15 cellular contexts compared by ENCODE assay signal in the genomic region with DNA sequence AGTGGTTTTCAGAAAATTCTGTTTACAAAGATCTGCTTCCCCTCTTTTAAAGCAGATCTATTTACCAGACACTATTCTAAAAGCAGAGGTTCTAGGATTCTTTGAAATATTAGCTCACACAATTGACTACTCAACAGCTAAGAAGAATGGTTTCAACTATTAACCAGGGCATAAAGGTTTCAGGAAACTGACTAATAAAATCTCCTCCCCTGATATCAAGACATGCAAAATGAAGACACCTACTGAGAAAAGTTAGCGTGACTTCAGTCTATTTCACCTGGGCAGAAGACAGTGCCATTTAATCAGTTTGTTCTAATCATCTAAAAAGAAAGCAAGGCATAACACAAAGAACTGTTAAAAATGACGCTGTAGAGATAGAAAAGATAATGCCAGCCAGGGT. TPM values are rescaled to one million over a fixed set of nuclear protein-coding genes. Genes with fewer than 3 reads are reported as not detected.
DNase-seq lines count a peak whose midpoint lies in the region; ATAC-seq and TF ChIP-seq lines count a peak whose summit lies in the region.
"Had no signal": no experiment of that assay in that cellular context is flagged by ENCODE, and none has a peak within 500 bp of the region (broad histone marks: within the 10 kb centered on the region; RNA-seq: fewer than 3 reads in every experiment).

No MANE protein-coding gene starts in this region.

- DNase-seq in left ventricle myocardium inferior, result no peak
- DNase-seq in Right ventricle myocardium inferior (ENCODE audit: missing footprints), result no peak
- no peak for DNase-seq in activated T-helper 2 cell treated with anti-CD3 and anti-CD28 coated beads, Interferon-gamma antibody, Interleukin-2, Interleukin-4, amounts not matched to agents 10 μg/mL and 5 μg/mL and 100 μg/mL, durations not matched to agents 14 hours and 24 hours and 36 hours (ENCODE audit: low spot score)
- DNase-seq in naive B cell, result no peak
- DNase-seq in stimulated activated CD4-positive, alpha-beta T cell treated with anti-CD3 and anti-CD28 coated beads, Interleukin-2, amount 100 ng/mL, for 48 hours, result no peak
- DNase-seq: NCI-H345; occipital lobe; PC-9; stimulated activated CD4-positive, alpha-beta T cell treated with anti-CD3 and anti-CD28 coated beads, Interleukin-15, amount 100 ng/mL, for 24 hours; stimulated activated CD8-positive, alpha-beta memory T cell treated with anti-CD3 and anti-CD28 coated beads, Interleukin-4, amount 100 ng/mL, for 48 hours had no signal

- no peak for ATAC-seq in Right ventricle myocardium inferior
- no peak for ATAC-seq in naive B cell (ENCODE audit: low read depth in 2 of 2)
- no peak for ATAC-seq in HG03354 (IDR thresholded peaks at IDR 0.05; ENCODE audit: poor library complexity, severe bottlenecking, unreplicated experiment)
- ATAC-seq in esophagus mucosa, result no peak
- ATAC-seq in HG03342 (IDR thresholded peaks at IDR 0.05; ENCODE audit: unreplicated experiment), result no peak
- ATAC-seq: left lobe of liver had no signal

- no peaks in the 10 kb centered on the region for H3K27me3 Mint-ChIP-seq in activated T-helper 2 cell treated with anti-CD3 and anti-CD28 coated beads, Interferon-gamma antibody, Interleukin-2, Interleukin-4, amounts not matched to agents 10 μg/mL and 5 μg/mL and 100 μg/mL, durations not matched to agents 14 hours and 24 hours and 36 hours (ENCODE audit: low read depth)
- H3K27me3 Mint-ChIP-seq in naive B cell, result no peaks in the 10 kb centered on the region

- no peak overlapping the region for H3K4me3 ChIP-seq in left ventricle myocardium inferior
- H3K4me3 ChIP-seq: PC-9 had no signal

- no peaks in the 10 kb centered on the region for H3K9me3 ChIP-seq in left ventricle myocardium inferior (replicated peaks)

- no peaks in the 10 kb centered on the region for H3K9me3 Mint-ChIP-seq in activated T-helper 2 cell treated with anti-CD3 and anti-CD28 coated beads, Interferon-gamma antibody, Interleukin-2, Interleukin-4, amounts not matched to agents 10 μg/mL and 5 μg/mL and 100 μg/mL, durations not matched to agents 14 hours and 24 hours and 36 hours
- H3K9me3 Mint-ChIP-seq in naive B cell, result no peaks in the 10 kb centered on the region
- H3K9me3 Mint-ChIP-seq: brain had no signal

- H3K36me3 ChIP-seq in left ventricle myocardium inferior, result peaks cover 43% of the 10 kb centered on the region

- H3K27ac Mint-ChIP-seq in activated T-helper 2 cell treated with anti-CD3 and anti-CD28 coated beads, Interferon-gamma antibody, Interleukin-2, Interleukin-4, amounts not matched to agents 10 μg/mL and 5 μg/mL and 100 μg/mL, durations not matched to agents 14 hours and 24 hours and 36 hours, result peak overlapping the region; percentile 96
- H3K27ac Mint-ChIP-seq in naive B cell, result peak overlapping the region; percentile 66 to 96 (median 82)

- intact Hi-C loops in left ventricle myocardium inferior (cut with micrococcal nuclease) (loop anchor here (10.0 kb wide), 1 partner anchor 288 kb away; no protein-coding TSS in a partner anchor), Right ventricle myocardium inferior (cut with DNase I) (loop anchor here (5.0 to 10.0 kb wide), 2 partner anchors 148 to 270 kb away; partner anchors contain the start of gene MMP14)
- intact Hi-C loops in activated T-helper 2 cell treated with anti-CD3 and anti-CD28 coated beads, Interferon-gamma antibody, Interleukin-2, Interleukin-4, amounts not matched to agents 10 μg/mL and 5 μg/mL and 100 μg/mL, durations not matched to agents 14 hours and 24 hours and 36 hours (cut with micrococcal nuclease), result loop anchor here (5.0 kb wide), 1 partner anchor 35 kb away; no protein-coding TSS in a partner anchor

- TF ChIP-seq CTCF in left ventricle myocardium inferior (IDR thresholded peaks at IDR 0.05; ENCODE audit: borderline replicate concordance), result no peak

- no peaks in the 10 kb centered on the region for H3K27me3 ChIP-seq in left ventricle myocardium inferior (ENCODE audit: low read depth)

- peaks cover 68% of the 10 kb centered on the region for H3K36me3 Mint-ChIP-seq in activated T-helper 2 cell treated with anti-CD3 and anti-CD28 coated beads, Interferon-gamma antibody, Interleukin-2, Interleukin-4, amounts not matched to agents 10 μg/mL and 5 μg/mL and 100 μg/mL, durations not matched to agents 14 hours and 24 hours and 36 hours (ENCODE audit: low read depth)
- no peaks in the 10 kb centered on the region for H3K36me3 Mint-ChIP-seq in naive B cell

- H3K27ac ChIP-seq in left ventricle myocardium inferior (replicated peaks), result peak overlapping the region; percentile 4
- H3K27ac ChIP-seq: PC-9 had no signal

- peak overlapping the region; percentile 51 for H3K4me3 Mint-ChIP-seq in activated T-helper 2 cell treated with anti-CD3 and anti-CD28 coated beads, Interferon-gamma antibody, Interleukin-2, Interleukin-4, amounts not matched to agents 10 μg/mL and 5 μg/mL and 100 μg/mL, durations not matched to agents 14 hours and 24 hours and 36 hours (ENCODE audit: low read depth)
- H3K4me3 Mint-ChIP-seq in naive B cell, result peak overlapping the region in 4 of 8 donors; percentile 36 to 50 (median 47)
- H3K4me3 Mint-ChIP-seq: brain had no signal

- H3K4me1 Mint-ChIP-seq in activated T-helper 2 cell treated with anti-CD3 and anti-CD28 coated beads, Interferon-gamma antibody, Interleukin-2, Interleukin-4, amounts not matched to agents 10 μg/mL and 5 μg/mL and 100 μg/mL, durations not matched to agents 14 hours and 24 hours and 36 hours (ENCODE audit: low read depth), result peaks cover 72% of the 10 kb centered on the region
- peaks cover 50 to 84% (median 69%) of the 10 kb centered on the region in 3 donors for H3K4me1 Mint-ChIP-seq in naive B cell

- peaks cover 45% of the 10 kb centered on the region for H3K4me1 ChIP-seq in left ventricle myocardium inferior

RNA-seq across cellular contexts. Expression of gene DAD1, which starts 22.2 kb away (rescaled TPM):
- total RNA-seq in left ventricle myocardium inferior, result 118 TPM
- 143 TPM for total RNA-seq in Right ventricle myocardium inferior
- 246 and 256 TPM in 2 replicates for total RNA-seq in activated T-helper 2 cell treated with anti-CD3 and anti-CD28 coated beads, Interferon-gamma antibody, Interleukin-2, Interleukin-4, amounts not matched to agents 10 μg/mL and 5 μg/mL and 100 μg/mL, durations not matched to agents 14 hours and 24 hours and 36 hours
- 100 to 1,000 TPM; 427 to 721 (median 474) TPM for polyA plus RNA-seq in naive B cell (ENCODE audit: low read depth in 6 of 6)
- 163 TPM for total RNA-seq in esophagus mucosa

RNA-seq across cellular contexts. Expression of gene ABHD4, which starts 31.3 kb away (rescaled TPM):
- total RNA-seq in left ventricle myocardium inferior (23.2 TPM), Right ventricle myocardium inferior (22.0 TPM), esophagus mucosa (31.0 TPM)
- 9.2 and 10.8 TPM in 2 replicates for total RNA-seq in activated T-helper 2 cell treated with anti-CD3 and anti-CD28 coated beads, Interferon-gamma antibody, Interleukin-2, Interleukin-4, amounts not matched to agents 10 μg/mL and 5 μg/mL and 100 μg/mL, durations not matched to agents 14 hours and 24 hours and 36 hours
- polyA plus RNA-seq in naive B cell (ENCODE audit: low read depth in 6 of 6), result 10 to 100 TPM in 2 of 6 donors, 1 to 10 TPM in 4; 4.8 to 14.1 (median 9.2) TPM
